In genomic region chr12:94114166-94114565, GRCh38 we compare ENCODE assay signal across 10 cellular contexts.
"Had no signal": no experiment of that assay in that cellular context is flagged by ENCODE, and none has a peak within 500 bp of the region (broad histone marks: within the 10 kb centered on the region; RNA-seq: fewer than 3 reads in every experiment).

No MANE protein-coding gene starts in this region.

- H2AFZ ChIP-seq: GM23248 had no signal

- H3K27ac Mint-ChIP-seq: GM23338, H9, HFFc6 had no signal

- ATAC-seq: GM23338, HCT116 had no signal

- H3K4me2 ChIP-seq: GM23338 had no signal

- FAIRE-seq: H1, H54 had no signal

- H3K4me3 Mint-ChIP-seq: GM23338, H9, HFFc6 had no signal

- H3K9ac ChIP-seq: GM23248 had no signal

- H3K27ac ChIP-seq: GM23248 had no signal

- DNase-seq: GM23248, GOT3, H7, H9, HCEC 1CT, HFFc6 had no signal

- H3K9me3 Mint-ChIP-seq: HFFc6 had no signal

- H3K4me3 ChIP-seq: GM23248, GM23338 had no signal
